8 cellular contexts compared by ENCODE assay signal in genomic region chr11:6682936-6683861, GRCh38. TPM values are rescaled to one million over a fixed set of nuclear protein-coding genes. Genes with fewer than 3 reads are reported as not detected.
DNase-seq lines count a peak whose midpoint lies in the region; ATAC-seq and TF ChIP-seq lines count a peak whose summit lies in the region.

Gene MRPL17 (minus strand): TSS chr11:6683340. CDS start chr11:6683296, 44 bp downstream.

- DNase-seq in AG20443 (ENCODE audit: low spot score) (peak; percentile 100), NCI-H345 treated with DMSO at 0.1 percent for 48 hours (lab: John Stamatoyannopoulos, UW; ENCODE audit: unreplicated experiment) (peak; percentile 98), inferior parietal cortex (ENCODE audit: extremely low spot score) (peak; percentile 99), spleen (peak; percentile 99)
- DNase-seq in activated CD4-positive, CD25-positive, alpha-beta regulatory T cell (lab: John Stamatoyannopoulos, UW), result peak; percentile 94 to 98 (median 96)
- DNase-seq in central memory CD4-positive, alpha-beta T cell, result peak; percentile 99

- ATAC-seq in GM19025 (IDR thresholded peaks at IDR 0.05; ENCODE audit: low read depth, unreplicated experiment) (peak; percentile 95), HG03342 (IDR thresholded peaks at IDR 0.05; ENCODE audit: unreplicated experiment) (peak; percentile 95)

- H3K27ac ChIP-seq in spleen, result peak within 1 kb of the TSS; percentile 90 to 96 (median 92)

- peak in 2 of 3 donors; percentile 17 to 61 for TF ChIP-seq POLR2A in spleen (IDR thresholded peaks at IDR 0.05)

- H3K9me3 ChIP-seq in spleen, result no peaks in the 10 kb centered on the region

- H3K36me3 ChIP-seq in spleen, result peaks cover 0 to 30% (median 13%) of the 10 kb centered on the region in 6 donors

- intact Hi-C loops in spleen (cut with DNase I; ENCODE audit: low total_unique reads), result loop anchor here (5.0 kb wide), 1 partner anchor 81 kb away; the partner anchor contains the start of genes ILK and RRP8

- H3K27me3 ChIP-seq in spleen (replicated peaks in 1 of 7), result no peaks in the 10 kb centered on the region

- peaks cover 11 to 38% (median 24%) of the 10 kb centered on the region in 6 donors for H3K4me1 ChIP-seq in spleen

- peak; percentile 70 to 97 (median 93) for TF ChIP-seq CTCF in spleen (IDR thresholded peaks at IDR 0.05 in 8 of 11, conservative IDR thresholded peaks at IDR 0.05 in 3 of 11)

- 0 to 1% (median 0%) methylated on average over 67 to 70 of the region's 70 CpGs for WGBS in spleen, 5 donors

- peak within 1 kb of the TSS; percentile 81 to 100 (median 96) for H3K4me3 ChIP-seq in spleen

RNA-seq across cellular contexts. Expression of gene MRPL17, which starts in this region (rescaled TPM):
- 10 to 100 TPM; 31.1 to 74.7 (median 41.1) TPM for total RNA-seq in spleen
- 10 to 100 TPM; 41.7 to 70.2 (median 52.9) TPM for polyA plus RNA-seq in spleen

Comparison
In these comparisons a context has a peak if more than half of its experiments do, and no peak if none do; other contexts are left out.
1. Peak in every context shown above with its lines: DNase-seq, ATAC-seq, H3K4me3 ChIP-seq and H3K27ac ChIP-seq.